Comparison of ENCODE assay signal across 9 cellular contexts in genomic region chr13:24605923-24606372, GRCh38.
A peak's percentile ranks its signal among the peaks of the same experiment; 100 is the strongest.
DNase-seq lines count a peak whose midpoint lies in the region; ATAC-seq and TF ChIP-seq lines count a peak whose summit lies in the region.
"Had no signal": no experiment of that assay in that cellular context is flagged by ENCODE, and none has a peak within 500 bp of the region (broad histone marks: within the 10 kb centered on the region; RNA-seq: fewer than 3 reads in every experiment).

No MANE protein-coding gene starts in this region.

- H3K4me3 ChIP-seq in HUES64 (ENCODE audit: low read length), result no peak overlapping the region
- no peak overlapping the region for H3K4me3 ChIP-seq in osteoblast (ENCODE audit: insufficient read depth, low read length)
- H3K4me3 ChIP-seq: adrenal gland had no signal

- peak; percentile 44 for TF ChIP-seq CTCF in osteoblast (IDR thresholded peaks at IDR 0.05; ENCODE audit: extremely low read depth, low read depth, low read length)

- no peaks in the 10 kb centered on the region for H3K79me2 ChIP-seq in osteoblast (ENCODE audit: insufficient read depth, low read length)

- H3K9ac ChIP-seq in HUES64 (ENCODE audit: low read depth, low read length), result peak overlapping the region; percentile 21

- H3K36me3 ChIP-seq in HUES64 (ENCODE audit: insufficient read depth, low read length) (no peaks in the 10 kb centered on the region), osteoblast (ENCODE audit: insufficient read depth, low read length) (no peaks in the 10 kb centered on the region)
- H3K36me3 ChIP-seq: adrenal gland had no signal

- no peak for ATAC-seq in HG03457 (IDR thresholded peaks at IDR 0.05; ENCODE audit: unreplicated experiment)

- H3K4me2 ChIP-seq in osteoblast (ENCODE audit: insufficient read depth, low read length), result no peak overlapping the region

- peaks cover 5% of the 10 kb centered on the region for H3K4me1 ChIP-seq in HUES64 (ENCODE audit: insufficient read depth, low read length)
- H3K4me1 ChIP-seq in osteoblast (ENCODE audit: insufficient read depth, low read length), result no peaks in the 10 kb centered on the region
- H3K4me1 ChIP-seq: adrenal gland had no signal

- no peaks in the 10 kb centered on the region for H4K20me1 ChIP-seq in osteoblast (ENCODE audit: insufficient read depth, low read length)

- H3K9me3 ChIP-seq in HUES64 (ENCODE audit: insufficient read depth, low read depth, low read length) (no peaks in the 10 kb centered on the region), osteoblast (ENCODE audit: low read depth, low read length) (no peaks in the 10 kb centered on the region)
- H3K9me3 ChIP-seq: adrenal gland had no signal

- 79% methylated on average over 6 of the region's 6 CpGs for WGBS in HUES64

- H3K27me3 ChIP-seq in HUES64 (ENCODE audit: insufficient read depth, low read length) (no peaks in the 10 kb centered on the region; the same call in 1 of the 2 replicates), osteoblast (ENCODE audit: insufficient read depth, low read length) (no peaks in the 10 kb centered on the region)
- H3K27me3 ChIP-seq: adrenal gland had no signal

- H3K27ac ChIP-seq in HUES64 (ENCODE audit: low read depth, low read length) (no peak overlapping the region), osteoblast (ENCODE audit: low read depth, low read length) (no peak overlapping the region)
- H3K27ac ChIP-seq: adrenal gland had no signal

- DNase-seq in SKM-1 treated with dmso at 0.1 percent for 144 hours (lab: John Stamatoyannopoulos, UW; ENCODE audit: unreplicated experiment) (peak; percentile 15), SKM-1 (lab: John Stamatoyannopoulos, UW; ENCODE audit: unreplicated experiment) (no peak), astrocyte of the hippocampus (ENCODE audit: low read depth, low spot score) (peak; percentile 35), osteoblast (ENCODE audit: insufficient read length, low spot score, missing footprints) (no peak), KG1 (lab: John Stamatoyannopoulos, UW) (no peak)
- no peak for DNase-seq in activated effector memory CD4-positive, alpha-beta T cell treated with anti-CD3 and anti-CD28 coated beads, Interleukin-2, amount 50 U/mL, for 16 hours
- DNase-seq: adrenal gland had no signal

- H2AFZ ChIP-seq in osteoblast (ENCODE audit: low read length), result peak overlapping the region; percentile 83

Comparison
In these comparisons a context has a peak if more than half of its experiments do, and no peak if none do; other contexts are left out.
1. DNase-seq: peak in SKM-1 treated with dmso at 0.1 percent for 144 hours (single experiment) and astrocyte of the hippocampus (single experiment); none in SKM-1 (single experiment), osteoblast (single experiment), activated effector memory CD4-positive, alpha-beta T cell treated with anti-CD3 and anti-CD28 coated beads, Interleukin-2, amount 50 U/mL, for 16 hours (single experiment) and KG1 (single experiment).